Comparison of ENCODE assay signal across 25 cellular contexts in the genomic region with DNA sequence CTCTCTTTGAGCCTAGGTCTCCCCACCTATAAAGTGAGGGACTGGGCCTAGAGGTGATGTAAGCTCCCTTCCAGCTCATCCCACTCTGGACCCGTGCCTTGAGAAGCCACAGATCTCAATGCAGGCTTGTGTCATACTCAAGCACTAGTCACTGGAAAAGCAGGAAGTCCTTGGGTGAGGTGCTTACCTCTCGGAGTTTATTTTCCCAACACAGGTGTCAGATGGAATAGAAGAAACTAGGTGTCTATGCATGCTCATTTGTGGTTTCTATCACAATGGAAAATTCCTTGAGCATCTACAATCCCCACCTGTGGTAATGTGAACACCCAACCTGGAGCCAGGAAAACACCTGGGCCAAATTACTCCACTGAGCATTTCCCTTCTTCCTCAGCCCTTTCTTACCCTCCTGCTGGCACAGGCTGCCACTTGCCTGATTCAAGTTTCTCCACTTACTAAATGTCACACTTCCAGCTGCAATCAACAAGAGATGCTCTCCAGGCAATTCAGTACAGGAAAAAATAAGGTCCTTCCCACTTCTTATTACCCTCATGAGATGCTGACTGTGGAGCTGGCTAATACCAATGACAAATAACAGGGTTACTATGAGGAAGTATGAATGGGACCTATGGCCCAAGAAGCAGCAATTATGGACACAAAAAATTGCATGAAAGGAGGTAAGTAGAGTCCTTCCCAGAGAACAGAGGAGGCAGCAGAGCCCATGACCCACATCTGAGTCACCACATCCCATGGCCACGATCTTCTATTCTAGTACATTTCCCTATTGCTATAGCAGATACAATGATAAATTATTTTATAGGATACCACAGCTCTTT. TPM values are rescaled to one million over a fixed set of nuclear protein-coding genes. Genes with fewer than 3 reads are reported as not detected.
DNase-seq lines count a peak whose midpoint lies in the region.
"Had no signal": no experiment of that assay in that cellular context is flagged by ENCODE, and none has a peak within 500 bp of the region (broad histone marks: within the 10 kb centered on the region; RNA-seq: fewer than 3 reads in every experiment).

No MANE protein-coding gene starts in this region.

- H2BK120ac ChIP-seq in mesendoderm (ENCODE audit: low read depth, low read length) = no peak overlapping the region

- H3K36me3 ChIP-seq in mesendoderm (ENCODE audit: control insufficient read depth, insufficient read depth, low read length) = no peaks in the 10 kb centered on the region
- H3K36me3 ChIP-seq: heart left ventricle, neutrophil, sigmoid colon, thoracic aorta, vagina had no signal

- no peaks in the 10 kb centered on the region for H3K27me3 ChIP-seq in mesendoderm (ENCODE audit: insufficient read depth, low read length, poor library complexity)
- H3K27me3 ChIP-seq: heart left ventricle, sigmoid colon, vagina had no signal

- H2BK5ac ChIP-seq in mesendoderm (ENCODE audit: low read length) = no peak overlapping the region

- H3K79me2 ChIP-seq in mesendoderm (ENCODE audit: control insufficient read depth, insufficient read depth, low read length) = no peaks in the 10 kb centered on the region

- no peak overlapping the region for H3K18ac ChIP-seq in mesendoderm (ENCODE audit: low read length)

- DNase-seq in LHCN-M2 (ENCODE audit: low read depth) (peak; percentile 21), NCI-H2196 (lab: John Stamatoyannopoulos, UW; ENCODE audit: unreplicated experiment) (peak; percentile 38), dermis blood vessel endothelial cell (peak; percentile 48), mesendoderm (peak; percentile 59), cardiac septum (ENCODE audit: low spot score) (no peak), NCI-H2227 (lab: John Stamatoyannopoulos, UW; ENCODE audit: unreplicated experiment) (no peak), hypothalamus (lab: John Stamatoyannopoulos, UW) (no peak), NCI-H2081 treated with DMSO at 0.1 percent for 48 hours (lab: John Stamatoyannopoulos, UW) (no peak)
- DNase-seq: activated CD4-positive, alpha-beta T cell treated with anti-CD3 and anti-CD28 coated beads, Interleukin-2, amount 50 U/mL, for 1 hour; activated CD8-positive, alpha-beta memory T cell treated with anti-CD3 and anti-CD28 coated beads, Interleukin-2, amount 10 ng/mL, durations not matched to agents 7 days and 5 days; activated T-cell treated with anti-CD3 and anti-CD28 coated beads, Interleukin-2, amount 50 U/mL, for 48 hours; C1 segment of cervical spinal cord; COR-L47; DND-41; GOT3; heart left ventricle; left colon; NCI-H1092 treated with DMSO at 0.1 percent for 48 hours; NCI-H187; NCI-H524 treated with DMSO at 0.1 percent for 48 hours; sigmoid colon; stimulated activated naive CD4-positive, alpha-beta T cell treated with Interleukin-2 at 50 U/mL for 16 hours had no signal

- H3K4ac ChIP-seq in mesendoderm (ENCODE audit: low read depth, low read length) = no peak overlapping the region

- WGBS in mesendoderm (ENCODE audit: extremely low coverage, insufficient coverage, low lambda C conversion rate) = no CpG with 5 or more reads among the region's 3 CpGs

- peaks cover 2% of the 10 kb centered on the region for H3K4me1 ChIP-seq in mesendoderm (ENCODE audit: control insufficient read depth, low read depth, low read length)
- H3K4me1 ChIP-seq: vagina had no signal

- no peak overlapping the region for H3K4me2 ChIP-seq in mesendoderm (ENCODE audit: low read length)

- H4K5ac ChIP-seq in mesendoderm (ENCODE audit: low read length) = no peak overlapping the region

- no peak overlapping the region for H3K4me3 ChIP-seq in mesendoderm (ENCODE audit: low read length)
- H3K4me3 ChIP-seq: heart left ventricle, sigmoid colon, thoracic aorta, vagina had no signal

- no peak overlapping the region for H3K23ac ChIP-seq in mesendoderm (ENCODE audit: low read length)

- no peaks in the 10 kb centered on the region for H3K79me1 ChIP-seq in mesendoderm (ENCODE audit: low read length)

- no peak overlapping the region for H3K9ac ChIP-seq in mesendoderm (ENCODE audit: low read length)

- no peak overlapping the region for H3K27ac ChIP-seq in mesendoderm (ENCODE audit: low read depth, low read length)
- H3K27ac ChIP-seq: heart left ventricle, neutrophil, sigmoid colon, thoracic aorta, vagina had no signal

- no peak overlapping the region for H4K8ac ChIP-seq in mesendoderm (ENCODE audit: low read depth, low read length)

- no peak overlapping the region for H2AK5ac ChIP-seq in mesendoderm (ENCODE audit: low read length)

- H3K56ac ChIP-seq in mesendoderm (ENCODE audit: low read length) = no peak overlapping the region

- intact Hi-C loops in cardiac septum (cut with DNase I) = loop anchor here (10.0 kb wide), 1 partner anchor 732 kb away; no protein-coding TSS in a partner anchor

- no peak overlapping the region for H2BK15ac ChIP-seq in mesendoderm (replicated peaks; ENCODE audit: low read depth)

RNA-seq across cellular contexts. Expression of a gene that starts 13.1 kb away (rescaled TPM):
- total RNA-seq in LHCN-M2 (2014; rRNA removed) = 75.4 and 107 TPM in 2 replicates
- polyA plus RNA-seq in LHCN-M2 (2012) = 81.3 TPM
- 22.0 and 30.2 TPM in 2 replicates for total RNA-seq in dermis blood vessel endothelial cell
- polyA plus RNA-seq in mesendoderm (2013, experiment 1 of 2) = 273 TPM
- 270 TPM for polyA plus RNA-seq in mesendoderm (2013, experiment 2 of 2)
- 31.1 TPM for total RNA-seq in cardiac septum

RNA-seq across cellular contexts. Expression of a gene that starts 18.3 kb away (rescaled TPM):
- total RNA-seq in LHCN-M2 (2014; rRNA removed) (60.3 and 75.9 TPM in 2 replicates), dermis blood vessel endothelial cell (49.0 and 81.9 TPM in 2 replicates), cardiac septum (12.5 TPM)
- 30.3 TPM for polyA plus RNA-seq in LHCN-M2 (2012)
- 13.5 TPM for polyA plus RNA-seq in mesendoderm (2013, experiment 1 of 2)
- 12.4 TPM for polyA plus RNA-seq in mesendoderm (2013, experiment 2 of 2)

Comparison
In these comparisons a context has a peak if more than half of its experiments do, and no peak if none do; other contexts are left out.
1. DNase-seq: peak in LHCN-M2 (single experiment), NCI-H2196 (single experiment), dermis blood vessel endothelial cell (single experiment) and mesendoderm (single experiment); none in cardiac septum (single experiment), NCI-H2227 (single experiment), hypothalamus (0 of 51) and NCI-H2081 treated with DMSO at 0.1 percent for 48 hours (single experiment).